Comparison of ENCODE assay signal across 8 cellular contexts in genomic region chr5:44389410-44389879, GRCh38.
A peak's percentile ranks its signal among the peaks of the same experiment; 100 is the strongest.
DNase-seq lines count a peak whose midpoint lies in the region; ATAC-seq and TF ChIP-seq lines count a peak whose summit lies in the region.

FGF10 (minus strand) TSS chr5:44389420; CDS start chr5:44388682, 738 bp downstream.

- peak within 1 kb of the TSS in 8 of 21 experiments; percentile 0 to 60 (median 11) for H3K27ac ChIP-seq in skin epidermis

- ATAC-seq in activated naive CD8-positive, alpha-beta T cell treated with anti-CD3 and anti-CD28 coated beads, Interleukin-2, amount 50 U/mL, for 24 hours = no peak
- ATAC-seq in HG03342 (IDR thresholded peaks at IDR 0.05; ENCODE audit: unreplicated experiment) = no peak

- TF ChIP-seq CTCF in HFF-Myc (IDR thresholded peaks at IDR 0.05; ENCODE audit: low read depth, low read length, missing control alignments) = no peak

- no peaks in the 10 kb centered on the region for H3K9me3 Mint-ChIP-seq in activated naive CD8-positive, alpha-beta T cell treated with anti-CD3 and anti-CD28 coated beads, Interleukin-2, amount 50 U/mL, for 24 hours

- no peak within 1 kb of the TSS for H3K27ac Mint-ChIP-seq in activated naive CD8-positive, alpha-beta T cell treated with anti-CD3 and anti-CD28 coated beads, Interleukin-2, amount 50 U/mL, for 24 hours

- DNase-seq in HFF-Myc (ENCODE audit: extremely low read depth, low read depth) (no peak), iPS-NIHi11 (ENCODE audit: low spot score) (peak; percentile 57), COR-L47 (lab: John Stamatoyannopoulos, UW) (no peak), NCI-H1417 treated with DMSO at 0.1 percent for 48 hours (lab: John Stamatoyannopoulos, UW) (no peak)
- no peak for DNase-seq in activated naive CD8-positive, alpha-beta T cell treated with anti-CD3 and anti-CD28 coated beads, Interleukin-2, amount 50 U/mL, for 24 hours
- no peak for DNase-seq in stimulated activated CD4-positive, alpha-beta T cell treated with anti-CD3 and anti-CD28 coated beads, Interleukin-2, amount 100 ng/mL, for 24 hours

- H3K4me1 Mint-ChIP-seq in activated naive CD8-positive, alpha-beta T cell treated with anti-CD3 and anti-CD28 coated beads, Interleukin-2, amount 50 U/mL, for 24 hours = peaks cover 8% of the 10 kb centered on the region

- H3K4me3 ChIP-seq in HFF-Myc (replicated peaks; ENCODE audit: low read depth, low read length) = peak within 1 kb of the TSS; percentile 10; the same call in 1 of the 2 replicates
- H3K4me3 ChIP-seq in skin epidermis = peak within 1 kb of the TSS; percentile 2 to 40 (median 27)

- no peaks in the 10 kb centered on the region for H3K36me3 Mint-ChIP-seq in activated naive CD8-positive, alpha-beta T cell treated with anti-CD3 and anti-CD28 coated beads, Interleukin-2, amount 50 U/mL, for 24 hours (ENCODE audit: low read depth)

- H3K27me3 Mint-ChIP-seq in activated naive CD8-positive, alpha-beta T cell treated with anti-CD3 and anti-CD28 coated beads, Interleukin-2, amount 50 U/mL, for 24 hours = peaks cover 43% of the 10 kb centered on the region

- H3K4me3 Mint-ChIP-seq in activated naive CD8-positive, alpha-beta T cell treated with anti-CD3 and anti-CD28 coated beads, Interleukin-2, amount 50 U/mL, for 24 hours = peak within 1 kb of the TSS; percentile 26
